35 cellular contexts compared by ENCODE assay signal in genomic region chr5:8675182-8675581, GRCh38.
"Had no signal": no experiment of that assay in that cellular context is flagged by ENCODE, and none has a peak within 500 bp of the region (broad histone marks: within the 10 kb centered on the region; RNA-seq: fewer than 3 reads in every experiment).

No MANE protein-coding gene starts in this region.

- DNase-seq: Karpas-422, Kasumi-1, KBM-7, KG1, MG63, MM.1S, MV-4-11, NCI-H1048, NCI-H1092, NCI-H1092 treated with DMSO at 0.1 percent for 48 hours, NCI-H1105, NCI-H1105 treated with DMSO at 0.1 percent for 48 hours, NCI-H1417, NCI-H1417 treated with DMSO at 0.1 percent for 48 hours, NCI-H1436, NCI-H1436 treated with DMSO at 0.1 percent for 48 hours, NCI-H146, NCI-H1694, NCI-H1694 treated with DMSO at 0.1 percent for 48 hours, NCI-H187, NCI-H187 treated with DMSO at 0.1 percent for 48 hours, NCI-H1930, NCI-H2029, NCI-H2029 treated with DMSO at 0.1 percent for 48 hours, NCI-H2081, NCI-H2081 treated with DMSO at 0.1 percent for 48 hours, NCI-H2107, NCI-H2171, NCI-H2227 treated with DMSO at 0.1 percent for 48 hours, NCI-H226, NCI-H345, NCI-H446, NCI-H446 treated with DMSO at 0.1 percent for 48 hours, NCI-H510A had no signal

- H3K27me3 ChIP-seq: MG63 had no signal

- H3K9ac ChIP-seq: KMS-11 had no signal

- H3K27ac ChIP-seq: KMS-11 had no signal

- H3K4me2 ChIP-seq: KMS-11 had no signal

- H3K4me3 ChIP-seq: MG63 had no signal

- H3K36me3 ChIP-seq: MG63 had no signal
